In the genomic region with DNA sequence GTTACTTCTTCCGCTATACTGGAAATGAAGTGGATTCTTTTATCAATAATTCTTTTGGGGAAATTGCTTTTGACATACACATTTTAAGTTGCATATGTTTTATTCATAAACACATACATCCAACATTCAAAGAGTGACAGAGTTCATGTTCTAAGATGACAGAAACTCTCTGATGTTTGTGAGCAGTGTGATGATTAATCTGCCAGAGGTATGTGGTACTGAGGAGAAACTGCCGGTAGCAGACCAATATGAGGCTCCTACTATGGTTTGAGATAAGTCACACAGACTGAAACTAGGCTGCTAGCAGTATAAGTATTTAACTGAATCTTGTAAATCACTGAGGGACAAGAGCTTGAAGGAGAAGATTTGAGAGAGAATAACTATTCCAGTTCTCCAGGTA, we compare ENCODE assay signal across 24 cellular contexts.
A peak's percentile ranks its signal among the peaks of the same experiment; 100 is the strongest.
DNase-seq lines count a peak whose midpoint lies in the region; ATAC-seq, FAIRE-seq and TF ChIP-seq lines count a peak whose summit lies in the region.
"Had no signal": no experiment of that assay in that cellular context is flagged by ENCODE, and none has a peak within 500 bp of the region (broad histone marks: within the 10 kb centered on the region; RNA-seq: fewer than 3 reads in every experiment).

No MANE protein-coding gene starts in this region.

- H2AFZ ChIP-seq in mammary epithelial cell (ENCODE audit: low read depth, low read length): no peak overlapping the region

- no peak for TF ChIP-seq CTCF in mammary epithelial cell (conservative IDR thresholded peaks at IDR 0.05 in 1 of 2, IDR thresholded peaks at IDR 0.05 in 1 of 2; ENCODE audit: extremely low read depth in 1 of 2, insufficient read depth in 1 of 2, low read depth in 1 of 2, low read length in 2 of 2)
- no peak for TF ChIP-seq CTCF in MCF 10A (IDR thresholded peaks at IDR 0.05; ENCODE audit: unreplicated experiment)
- TF ChIP-seq CTCF in epithelial cell of esophagus (IDR thresholded peaks at IDR 0.05; ENCODE audit: insufficient read depth, low read depth, low read length, missing control alignments): no peak

- ATAC-seq in GM19328 (IDR thresholded peaks at IDR 0.05; ENCODE audit: unreplicated experiment): no peak
- ATAC-seq: A549; CD8-positive, alpha-beta T cell had no signal

- dilution Hi-C loops in mammary epithelial cell (cut with HindIII; ENCODE audit: low sequenced_read_pairs): no loop called here

- FAIRE-seq in urothelium cell line (lab: Jason Lieb, UNC): peak; percentile 30
- no peak for FAIRE-seq in small intestine (lab: Jason Lieb, UNC)
- FAIRE-seq: A549, D721Med, G401.6, GM12892, GM18507 had no signal

- H3K27ac Mint-ChIP-seq in MCF 10A (ENCODE audit: low read depth, unreplicated experiment): no peak overlapping the region
- H3K27ac Mint-ChIP-seq: B cell; CD4-positive, alpha-beta T cell; CD8-positive, alpha-beta T cell had no signal

- H4K20me1 ChIP-seq in mammary epithelial cell (ENCODE audit: insufficient read depth, low read length): no peaks in the 10 kb centered on the region
- H4K20me1 ChIP-seq: BLaER1 treated with 17β-estradiol and CSF1 and Interleukin-3, amounts not matched to agents 10 nM and 100 nM had no signal

- no peak overlapping the region for H3K9ac ChIP-seq in mammary epithelial cell (ENCODE audit: insufficient read depth, low read length)
- H3K9ac ChIP-seq: BLaER1 treated with 17β-estradiol and CSF1 and Interleukin-3, amounts not matched to agents 10 nM and 100 nM had no signal

- H3K4me2 ChIP-seq in mammary epithelial cell (ENCODE audit: insufficient read depth, low read depth, low read length): no peak overlapping the region
- H3K4me2 ChIP-seq: A549 had no signal

- 88% methylated on average over 2 of the region's 2 CpGs for WGBS in mammary epithelial cell (ENCODE audit: low coverage, missing lambda C conversion rate)
- WGBS in small intestine, 3 donors: 81 to 90% (median 89%) methylated on average over 2 of the region's 2 CpGs

- no peaks in the 10 kb centered on the region for H3K4me1 ChIP-seq in mammary epithelial cell (ENCODE audit: insufficient read depth, low read length)
- no peaks in the 10 kb centered on the region for H3K4me1 ChIP-seq in small intestine (ENCODE audit: control insufficient read depth in 2 of 2, insufficient read depth in 1 of 2, low read depth in 1 of 2, low read length in 1 of 2)
- H3K4me1 ChIP-seq: Caco-2 had no signal

- CTCF ChIA-PET in mammary epithelial cell (lab: Charles Lee; ENCODE audit: low non-redundant PET) (no interaction called here), MCF 10A (lab: Yijun Ruan, JAX) (interaction anchor here (0.8 to 1.1 kb wide), 2 partner anchors 9 to 157 kb away, joined by 3 read pairs; no protein-coding TSS in a partner anchor)

- no peaks in the 10 kb centered on the region for H3K9me3 Mint-ChIP-seq in MCF 10A (ENCODE audit: unreplicated experiment)
- H3K9me3 Mint-ChIP-seq: CD8-positive, alpha-beta T cell had no signal

- H3K27me3 Mint-ChIP-seq in MCF 10A (ENCODE audit: insufficient read depth, unreplicated experiment): no peaks in the 10 kb centered on the region
- H3K27me3 Mint-ChIP-seq: B cell; CD4-positive, alpha-beta T cell had no signal

- BruUV-seq in mammary epithelial cell (replicated peaks; lab: Mats Ljungman, UMichigan): no TSS peak
- BruUV-seq in MCF 10A (replicated peaks; lab: Mats Ljungman, UMichigan): no TSS peak

- H3K4me3 ChIP-seq in mammary epithelial cell (replicated peaks in 1 of 3; ENCODE audit: insufficient read depth in 1 of 3, low read depth in 2 of 3, low read length in 3 of 3): no peak overlapping the region
- no peak overlapping the region for H3K4me3 ChIP-seq in epithelial cell of esophagus (ENCODE audit: low read length)
- H3K4me3 ChIP-seq in small intestine (ENCODE audit: low read depth in 1 of 2, low read length in 2 of 2): no peak overlapping the region
- H3K4me3 ChIP-seq: A549; BLaER1 treated with 17β-estradiol and CSF1 and Interleukin-3, amounts not matched to agents 10 nM and 100 nM had no signal

- H3K27me3 ChIP-seq in mammary epithelial cell (ENCODE audit: insufficient read depth, low read length) (no peaks in the 10 kb centered on the region), small intestine (ENCODE audit: control insufficient read depth in 2 of 2, insufficient read depth in 2 of 2, low read length in 2 of 2) (no peaks in the 10 kb centered on the region)
- H3K27me3 ChIP-seq: BLaER1 treated with 17β-estradiol and CSF1 and Interleukin-3, amounts not matched to agents 10 nM and 100 nM had no signal

- in situ Hi-C loops in mammary epithelial cell (cut with MboI; ENCODE audit: low sequenced_read_pairs in 2 of 2): no loop called here

- H3K27ac ChIP-seq in mammary epithelial cell (ENCODE audit: insufficient read depth, low read depth, low read length) (no peak overlapping the region), small intestine (ENCODE audit: low read depth in 1 of 2, low read length in 1 of 2) (no peak overlapping the region)
- H3K27ac ChIP-seq: 22Rv1, A549, C4-2B had no signal

- no peak overlapping the region for H3K4me3 Mint-ChIP-seq in MCF 10A (ENCODE audit: unreplicated experiment)
- H3K4me3 Mint-ChIP-seq: B cell; CD4-positive, alpha-beta T cell; CD8-positive, alpha-beta T cell had no signal

- no peaks in the 10 kb centered on the region for H3K36me3 Mint-ChIP-seq in MCF 10A (ENCODE audit: insufficient read depth, unreplicated experiment)
- H3K36me3 Mint-ChIP-seq: CD8-positive, alpha-beta T cell had no signal

- no peaks in the 10 kb centered on the region for H3K79me2 ChIP-seq in mammary epithelial cell (ENCODE audit: insufficient read depth, low read length)

- H3K4me1 Mint-ChIP-seq in MCF 10A (ENCODE audit: insufficient read depth, unreplicated experiment): no peaks in the 10 kb centered on the region
- H3K4me1 Mint-ChIP-seq: B cell had no signal

- POLR2A ChIA-PET in MCF 10A (lab: Yijun Ruan, JAX): no interaction called here

- intact Hi-C loops in mammary epithelial cell (cut with micrococcal nuclease): no loop called here
- intact Hi-C loops in MCF 10A (cut with micrococcal nuclease): no loop called here

- H3K9me3 ChIP-seq in mammary epithelial cell (replicated peaks; ENCODE audit: insufficient read depth, low read length) (no peaks in the 10 kb centered on the region), small intestine (ENCODE audit: control insufficient read depth, low read depth) (no peaks in the 10 kb centered on the region)
- H3K9me3 ChIP-seq: A549; BLaER1 treated with 17β-estradiol and CSF1 and Interleukin-3, amounts not matched to agents 10 nM and 100 nM; Caco-2 had no signal

- DNase-seq in mammary epithelial cell (peak; percentile 11), MCF 10A (ENCODE audit: unreplicated experiment) (no peak), epithelial cell of esophagus (ENCODE audit: low read depth) (peak; percentile 9), retina (peak; percentile 12), urothelium cell line (ENCODE audit: low spot score) (no peak), SIG-M5 treated with dmso at 0.1 percent for 504 hours (lab: John Stamatoyannopoulos, UW; ENCODE audit: unreplicated experiment) (no peak), small intestine (no peak)
- DNase-seq: AML-193; Caco-2; Calu3; CD4-positive, alpha-beta T cell; CD8-positive, alpha-beta T cell; DMS79 treated with DMSO at 0.1 percent for 48 hours; GF-D8 had no signal

- H3K36me3 ChIP-seq in mammary epithelial cell (ENCODE audit: insufficient read depth, low read length) (no peaks in the 10 kb centered on the region), small intestine (ENCODE audit: control insufficient read depth in 2 of 2, insufficient read depth in 2 of 2, low read length in 2 of 2) (no peaks in the 10 kb centered on the region)
- H3K36me3 ChIP-seq: BLaER1 treated with 17β-estradiol and CSF1 and Interleukin-3, amounts not matched to agents 10 nM and 100 nM had no signal

Comparison
In these comparisons a context has a peak if more than half of its experiments do, and no peak if none do; other contexts are left out.
1. DNase-seq: peak in mammary epithelial cell (single experiment), epithelial cell of esophagus (single experiment) and retina (single experiment); none in MCF 10A (single experiment), urothelium cell line (single experiment), SIG-M5 treated with dmso at 0.1 percent for 504 hours (single experiment) and small intestine (single experiment).